In genomic region chr3:152155246-152155645, GRCh38 we compare ENCODE assay signal across 14 cellular contexts.
"Had no signal": no experiment of that assay in that cellular context is flagged by ENCODE, and none has a peak within 500 bp of the region (broad histone marks: within the 10 kb centered on the region; RNA-seq: fewer than 3 reads in every experiment).

No MANE protein-coding gene starts in this region.

- H3K36me3 ChIP-seq: brain microvascular endothelial cell, ovary, tibial nerve had no signal

- ATAC-seq: activated CD8-positive, alpha-beta memory T cell treated with anti-CD3 and anti-CD28 coated beads, Interleukin-2, amount 10 ng/mL, durations not matched to agents 7 days and 5 days; foreskin keratinocyte; stimulated activated naive B cell treated with anti-CD40 and anti-IgM and Interleukin-4, amounts not matched to agents 10 μg/mL and 1 μg/mL and 100 μg/mL, for 72 hours had no signal

- H3K27ac ChIP-seq: brain microvascular endothelial cell, foreskin keratinocyte, ovary, tibial nerve had no signal

- DNase-seq: activated CD4-positive, alpha-beta T cell treated with anti-CD3 and anti-CD28 coated beads, Interleukin-2, amount 50 U/mL, for 48 hours; activated CD4-positive, CD25-positive, alpha-beta regulatory T cell treated with anti-CD3 and anti-CD28 coated beads, Interleukin-2, amount 50 U/mL, for 72 hours; activated CD8-positive, alpha-beta memory T cell treated with anti-CD3 and anti-CD28 coated beads, Interleukin-2, amount 10 ng/mL, durations not matched to agents 7 days and 5 days; activated effector memory CD4-positive, alpha-beta T cell treated with Interleukin-2 at 50 U/mL for 16 hours; activated naive CD4-positive, alpha-beta T cell treated with anti-CD3 and anti-CD28 coated beads, Interleukin-2, amount 50 U/mL, for 16 hours; activated T-cell treated with anti-CD3 and anti-CD28 coated beads, Interleukin-2, amount 50 U/mL, for 1 hour; brain microvascular endothelial cell; effector CD8-positive, alpha-beta T cell; foreskin keratinocyte; nephron progenitor cell; ovary; stimulated activated CD4-positive, alpha-beta T cell treated with anti-CD3 and anti-CD28 coated beads, Interleukin-2, amount 100 ng/mL, for 48 hours; stimulated activated naive B cell treated with anti-CD40 and anti-IgM and Interleukin-4, amounts not matched to agents 10 μg/mL and 1 μg/mL and 100 μg/mL, for 72 hours had no signal

- H3K27me3 ChIP-seq: brain microvascular endothelial cell, foreskin keratinocyte, tibial nerve had no signal

- H3K9me3 ChIP-seq: ovary had no signal

- H3K4me3 ChIP-seq: ovary, tibial nerve had no signal
